In the genomic region with DNA sequence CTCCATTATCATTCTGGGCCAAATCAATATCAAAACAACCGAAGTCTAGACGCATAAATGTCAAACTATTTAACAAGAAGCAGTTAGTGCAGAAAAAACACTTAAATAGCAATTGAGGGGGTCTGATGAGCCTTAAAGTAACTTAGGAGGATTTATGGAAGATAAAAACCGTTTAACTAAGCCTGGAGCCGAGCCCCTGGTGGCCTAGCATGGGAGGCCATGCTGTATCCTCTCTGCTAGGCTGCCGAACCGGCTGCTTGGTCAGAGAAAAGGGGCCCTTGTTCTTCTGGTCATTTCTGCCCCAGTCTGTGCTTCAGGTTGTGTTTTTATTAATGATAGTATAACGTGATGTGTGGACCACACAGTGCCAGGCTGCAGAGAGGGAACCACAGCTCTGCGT, we compare ENCODE assay signal across 21 cellular contexts.
"Had no signal": no experiment of that assay in that cellular context is flagged by ENCODE, and none has a peak within 500 bp of the region (broad histone marks: within the 10 kb centered on the region; RNA-seq: fewer than 3 reads in every experiment).

No MANE protein-coding gene starts in this region.

- H3K4me1 Mint-ChIP-seq: immature natural killer cell; nephron progenitor cell; stimulated activated effector memory CD8-positive, alpha-beta T cell treated with anti-CD3 and anti-CD28 coated beads, Interleukin-12 subunit alpha, Interleukin-12 subunit beta, amount 100 ng/mL, for 72 hours had no signal

- H3K4me1 ChIP-seq: adrenal gland, breast epithelium, esophagus squamous epithelium, left ventricle myocardium inferior, right atrium auricular region had no signal

- H3K4me3 Mint-ChIP-seq: immature natural killer cell; nephron progenitor cell; stimulated activated effector memory CD8-positive, alpha-beta T cell treated with anti-CD3 and anti-CD28 coated beads, Interleukin-12 subunit alpha, Interleukin-12 subunit beta, amount 100 ng/mL, for 72 hours had no signal

- DNase-seq: activated CD8-positive, alpha-beta memory T cell treated with anti-CD3 and anti-CD28 coated beads for 24 hours; activated CD8-positive, alpha-beta memory T cell treated with anti-CD3 and anti-CD28 coated beads, Interleukin-2, amount 50 U/mL, for 48 hours; activated gamma-delta T cell treated with Interleukin-2 at 50 U/mL for 16 hours; activated T-cell treated with anti-CD3 and anti-CD28 coated beads, Interleukin-2, amount 50 U/mL, for 48 hours; adrenal gland; cerebellar nuclear complex; effector CD4-positive, alpha-beta T cell; esophagus squamous epithelium; immature natural killer cell; left ventricle myocardium inferior; nephron progenitor cell; nucleus accumbens; stimulated activated CD4-positive, alpha-beta T cell treated with anti-CD3 and anti-CD28 coated beads, Interleukin-15, amount 100 ng/mL, for 24 hours; stimulated activated CD4-positive, alpha-beta T cell treated with anti-CD3 and anti-CD28 coated beads, Interleukin-4, amount 100 ng/mL, for 1 hour had no signal

- H3K4me3 ChIP-seq: adrenal gland, breast epithelium, esophagus squamous epithelium, left ventricle myocardium inferior, right atrium auricular region, skin epidermis, thoracic aorta had no signal

- H3K36me3 Mint-ChIP-seq: activated naive CD4-positive, alpha-beta T cell treated with anti-CD3 and anti-CD28 coated beads, Interleukin-2, amount 50 U/mL, for 72 hours; immature natural killer cell; stimulated activated effector memory CD8-positive, alpha-beta T cell treated with anti-CD3 and anti-CD28 coated beads, Interleukin-12 subunit alpha, Interleukin-12 subunit beta, amount 100 ng/mL, for 72 hours had no signal

- H3K27ac Mint-ChIP-seq: activated naive CD4-positive, alpha-beta T cell treated with anti-CD3 and anti-CD28 coated beads, Interleukin-2, amount 50 U/mL, for 72 hours; immature natural killer cell; nephron progenitor cell; stimulated activated effector memory CD8-positive, alpha-beta T cell treated with anti-CD3 and anti-CD28 coated beads, Interleukin-12 subunit alpha, Interleukin-12 subunit beta, amount 100 ng/mL, for 72 hours had no signal

- ATAC-seq: activated CD4-positive, CD25-positive, alpha-beta regulatory T cell treated with anti-CD3 and anti-CD28 coated beads, Interleukin-2, amount 50 U/mL, for 24 hours; activated naive CD4-positive, alpha-beta T cell treated with anti-CD3 and anti-CD28 coated beads, Interleukin-2, amount 50 U/mL, for 72 hours; stimulated activated effector memory CD8-positive, alpha-beta T cell treated with anti-CD3 and anti-CD28 coated beads, Interleukin-12 subunit alpha, Interleukin-12 subunit beta, amount 100 ng/mL, for 72 hours had no signal

- H3K9me3 Mint-ChIP-seq: activated naive CD4-positive, alpha-beta T cell treated with anti-CD3 and anti-CD28 coated beads, Interleukin-2, amount 50 U/mL, for 72 hours; immature natural killer cell; stimulated activated effector memory CD8-positive, alpha-beta T cell treated with anti-CD3 and anti-CD28 coated beads, Interleukin-12 subunit alpha, Interleukin-12 subunit beta, amount 100 ng/mL, for 72 hours had no signal

- H3K36me3 ChIP-seq: adrenal gland, breast epithelium, esophagus squamous epithelium, left ventricle myocardium inferior, right atrium auricular region, thoracic aorta had no signal

- H3K9me3 ChIP-seq: adrenal gland, esophagus squamous epithelium, right atrium auricular region, thoracic aorta had no signal

- H3K27ac ChIP-seq: adrenal gland, breast epithelium, esophagus squamous epithelium, left ventricle myocardium inferior, right atrium auricular region, skin epidermis, thoracic aorta had no signal

- H3K27me3 ChIP-seq: right atrium auricular region had no signal
